9 cellular contexts compared by ENCODE assay signal in genomic region chr1:199742547-199742946, GRCh38.
DNase-seq lines count a peak whose midpoint lies in the region; ATAC-seq and TF ChIP-seq lines count a peak whose summit lies in the region.
"Had no signal": no experiment of that assay in that cellular context is flagged by ENCODE, and none has a peak within 500 bp of the region (broad histone marks: within the 10 kb centered on the region; RNA-seq: fewer than 3 reads in every experiment).

No MANE protein-coding gene starts in this region.

- H3K27ac Mint-ChIP-seq in activated T-cell treated with anti-CD3 and anti-CD28 coated beads, Interleukin-2, amount 50 U/mL, for 72 hours: no peak overlapping the region

- H3K4me1 ChIP-seq in RWPE2 (ENCODE audit: insufficient read depth, poor library complexity, severe bottlenecking): peaks cover 14% of the 10 kb centered on the region
- no peaks in the 10 kb centered on the region for H3K4me1 ChIP-seq in upper lobe of right lung
- no peaks in the 10 kb centered on the region for H3K4me1 ChIP-seq in right atrium auricular region

- H3K4me3 Mint-ChIP-seq in activated T-cell treated with anti-CD3 and anti-CD28 coated beads, Interleukin-2, amount 50 U/mL, for 72 hours: no peak overlapping the region

- DNase-seq in activated T-cell treated with anti-CD3 and anti-CD28 coated beads, Interleukin-2, amount 50 U/mL, for 72 hours: peak; percentile 1 to 2
- DNase-seq in activated T-cell treated with anti-CD3 and anti-CD28 coated beads for 4 hours (no peak), RWPE2 (ENCODE audit: low spot score) (peak; percentile 59), fibroblast of pulmonary artery (ENCODE audit: low read depth) (peak; percentile 95), upper lobe of right lung (no peak), right atrium auricular region (ENCODE audit: low spot score) (no peak)

- no peaks in the 10 kb centered on the region for H3K4me1 Mint-ChIP-seq in activated T-cell treated with anti-CD3 and anti-CD28 coated beads, Interleukin-2, amount 50 U/mL, for 72 hours (ENCODE audit: low read depth)

- peak overlapping the region; percentile 77 for H3K27ac ChIP-seq in RWPE2 (ENCODE audit: poor library complexity, severe bottlenecking)
- H3K27ac ChIP-seq in upper lobe of right lung: no peak overlapping the region
- no peak overlapping the region for H3K27ac ChIP-seq in right atrium auricular region
- H3K27ac ChIP-seq: C4-2B had no signal

- no peak for TF ChIP-seq CTCF in RWPE2 (IDR thresholded peaks at IDR 0.05; ENCODE audit: poor library complexity, severe bottlenecking)
- no peak for TF ChIP-seq CTCF in fibroblast of pulmonary artery (IDR thresholded peaks at IDR 0.05; ENCODE audit: low read length, missing control alignments)
- no peak for TF ChIP-seq CTCF in upper lobe of right lung (IDR thresholded peaks at IDR 0.05)
- no peak for TF ChIP-seq CTCF in right atrium auricular region (IDR thresholded peaks at IDR 0.05)

- no peaks in the 10 kb centered on the region for H3K36me3 ChIP-seq in RWPE2 (ENCODE audit: low read depth)
- H3K36me3 ChIP-seq in upper lobe of right lung: no peaks in the 10 kb centered on the region
- H3K36me3 ChIP-seq in right atrium auricular region: no peaks in the 10 kb centered on the region

- peak; percentile 37 to 53 for ATAC-seq in activated T-cell treated with anti-CD3 and anti-CD28 coated beads, Interleukin-2, amount 50 U/mL, for 72 hours (replicated peaks in 1 of 2)
- ATAC-seq in RWPE2 (ENCODE audit: low read depth) (peak; percentile 99), upper lobe of right lung (peak; percentile 68), GM19455 (IDR thresholded peaks at IDR 0.05; ENCODE audit: unreplicated experiment) (no peak), HG03108 (IDR thresholded peaks at IDR 0.05; ENCODE audit: unreplicated experiment) (no peak)

- H3K27me3 Mint-ChIP-seq in activated T-cell treated with anti-CD3 and anti-CD28 coated beads, Interleukin-2, amount 50 U/mL, for 72 hours (ENCODE audit: low read depth): peaks cover 36% of the 10 kb centered on the region

- H3K27me3 ChIP-seq in RWPE2 (ENCODE audit: insufficient read depth, poor library complexity, severe bottlenecking): no peaks in the 10 kb centered on the region
- no peaks in the 10 kb centered on the region for H3K27me3 ChIP-seq in upper lobe of right lung
- no peaks in the 10 kb centered on the region for H3K27me3 ChIP-seq in right atrium auricular region

- H3K4me3 ChIP-seq in RWPE2 (ENCODE audit: severe bottlenecking) (no peak overlapping the region), fibroblast of pulmonary artery (replicated peaks; ENCODE audit: low read depth, low read length) (no peak overlapping the region), upper lobe of right lung (no peak overlapping the region), right atrium auricular region (no peak overlapping the region)

- no peaks in the 10 kb centered on the region for H3K9me3 Mint-ChIP-seq in activated T-cell treated with anti-CD3 and anti-CD28 coated beads, Interleukin-2, amount 50 U/mL, for 72 hours

- H3K36me3 Mint-ChIP-seq in activated T-cell treated with anti-CD3 and anti-CD28 coated beads, Interleukin-2, amount 50 U/mL, for 72 hours (ENCODE audit: insufficient read depth in 2 of 2): no peaks in the 10 kb centered on the region

- H3K9me3 ChIP-seq in RWPE2 (ENCODE audit: severe bottlenecking): no peaks in the 10 kb centered on the region
- no peaks in the 10 kb centered on the region for H3K9me3 ChIP-seq in upper lobe of right lung
- no peaks in the 10 kb centered on the region for H3K9me3 ChIP-seq in right atrium auricular region

- intact Hi-C loops in upper lobe of right lung (cut with DNase I): no loop called here

Comparison
In these comparisons a context has a peak if more than half of its experiments do, and no peak if none do; other contexts are left out.
1. DNase-seq: peak in activated T-cell treated with anti-CD3 and anti-CD28 coated beads, Interleukin-2, amount 50 U/mL, for 72 hours (2 of 2), RWPE2 (single experiment) and fibroblast of pulmonary artery (single experiment); none in activated T-cell treated with anti-CD3 and anti-CD28 coated beads for 4 hours (single experiment), upper lobe of right lung (single experiment) and right atrium auricular region (single experiment).
2. ATAC-seq: peak in activated T-cell treated with anti-CD3 and anti-CD28 coated beads, Interleukin-2, amount 50 U/mL, for 72 hours (2 of 2), RWPE2 (single experiment) and upper lobe of right lung (single experiment); none in GM19455 (single experiment) and HG03108 (single experiment).